8 cellular contexts compared by ENCODE assay signal in genomic region chr4:77618383-77619241, GRCh38. TPM values are rescaled to one million over a fixed set of nuclear protein-coding genes. Genes with fewer than 3 reads are reported as not detected.
DNase-seq lines count a peak whose midpoint lies in the region; ATAC-seq, FAIRE-seq and TF ChIP-seq lines count a peak whose summit lies in the region.

No MANE protein-coding gene starts in this region.

- TF ChIP-seq POLR2A in endothelial cell of umbilical vein (IDR thresholded peaks at IDR 0.05; ENCODE audit: low read depth, low read length) = no peak

- dilution Hi-C loops in endothelial cell of umbilical vein (cut with MboI; ENCODE audit: extremely low pct_ligation_motif_present, low sequenced_read_pairs) = no loop called here

- ATAC-seq in GM21360 (IDR thresholded peaks at IDR 0.05; ENCODE audit: unreplicated experiment) (peak; percentile 89), mucosa of descending colon (peak; percentile 99)

- peak overlapping the region; percentile 47 for H2AFZ ChIP-seq in endothelial cell of umbilical vein (ENCODE audit: low read depth, low read length)

- no peaks in the 10 kb centered on the region for H3K36me3 Mint-ChIP-seq in Caco-2 (ENCODE audit: insufficient read depth, unreplicated experiment)

- no peaks in the 10 kb centered on the region for H3K9me1 ChIP-seq in endothelial cell of umbilical vein (replicated peaks; ENCODE audit: control insufficient read depth, extremely low read depth, insufficient read depth, low read length)

- no peaks in the 10 kb centered on the region for H3K4me1 ChIP-seq in Caco-2
- H3K4me1 ChIP-seq in endothelial cell of umbilical vein (ENCODE audit: control insufficient read depth, extremely low read depth, insufficient read depth, low read length) = no peaks in the 10 kb centered on the region
- no peaks in the 10 kb centered on the region for H3K4me1 ChIP-seq in mucosa of descending colon (ENCODE audit: low read depth)

- no peak overlapping the region for H3K4me3 Mint-ChIP-seq in Caco-2 (ENCODE audit: unreplicated experiment)

- H3K36me3 ChIP-seq in Caco-2 (ENCODE audit: control insufficient read depth, insufficient read depth, low read length) = no peaks in the 10 kb centered on the region
- no peaks in the 10 kb centered on the region for H3K36me3 ChIP-seq in endothelial cell of umbilical vein (ENCODE audit: control insufficient read depth in 2 of 2, extremely low read depth in 1 of 2, insufficient read depth in 2 of 2, low read length in 2 of 2)
- no peaks in the 10 kb centered on the region for H3K36me3 ChIP-seq in mucosa of descending colon (ENCODE audit: low read depth)

- H3K27me3 ChIP-seq in Caco-2 (replicated peaks; ENCODE audit: control insufficient read depth, insufficient read depth, low read length) (no peaks in the 10 kb centered on the region; the same call in 1 of the 2 replicates), endothelial cell of umbilical vein (ENCODE audit: control insufficient read depth in 2 of 2, insufficient read depth in 2 of 2, low read length in 2 of 2) (peaks cover 3 to 8% of the 10 kb centered on the region in 2 experiments)

- TF ChIP-seq CTCF in Caco-2 (IDR thresholded peaks at IDR 0.05; ENCODE audit: insufficient read depth in 1 of 2, low read depth in 1 of 2, low read length in 1 of 2, severe bottlenecking in 1 of 2, unreplicated experiment in 1 of 2) (peak; percentile 69 to 84), endothelial cell of umbilical vein (IDR thresholded peaks at IDR 0.05; ENCODE audit: extremely low read depth in 1 of 2, insufficient read depth in 1 of 2, low read depth in 1 of 2, low read length in 2 of 2) (peak; percentile 84 to 90), mucosa of descending colon (IDR thresholded peaks at IDR 0.05) (peak; percentile 64)

- H3K27ac Mint-ChIP-seq in Caco-2 (ENCODE audit: unreplicated experiment) = no peak overlapping the region

- POLR2A ChIA-PET in Caco-2 (lab: Charles Lee) (no interaction called here), endothelial cell of umbilical vein (lab: Charles Lee) (no interaction called here)

- intact Hi-C loops in Caco-2 (cut with micrococcal nuclease; ENCODE audit: unreplicated experiment) = loop anchor here (1.0 to 5.0 kb wide), 3 partner anchors 17 to 231 kb away; no protein-coding TSS in a partner anchor
- intact Hi-C loops in endothelial cell of umbilical vein (cut with micrococcal nuclease) = loop anchor here (1.0 to 5.0 kb wide), 3 partner anchors 80 to 244 kb away; partner anchors contain the start of gene MRPL1
- intact Hi-C loops in mucosa of descending colon (cut with DNase I, micrococcal nuclease) = loop anchor here in 1 of 2 donors (10.0 kb wide), 1 partner anchor 234 kb away; no protein-coding TSS in a partner anchor

- peak overlapping the region; percentile 23 for H3K4me2 ChIP-seq in endothelial cell of umbilical vein (ENCODE audit: insufficient read depth, low read length)

- BruUV-seq in Caco-2 (replicated peaks; lab: Mats Ljungman, UMichigan) (no TSS peak), endothelial cell of umbilical vein (replicated peaks; lab: Mats Ljungman, UMichigan) (no TSS peak)

- no peak overlapping the region for H3K9ac ChIP-seq in endothelial cell of umbilical vein (replicated peaks; ENCODE audit: extremely low read depth, insufficient read depth, low read length)

- H3K27ac ChIP-seq in endothelial cell of umbilical vein (ENCODE audit: insufficient read depth, low read depth, low read length) = no peak overlapping the region

- peaks cover 7% of the 10 kb centered on the region for H3K27me3 Mint-ChIP-seq in Caco-2 (ENCODE audit: insufficient read depth, unreplicated experiment)

- no peak overlapping the region for H3K4me3 ChIP-seq in Caco-2 (ENCODE audit: low read depth, low read length)
- no peak overlapping the region for H3K4me3 ChIP-seq in endothelial cell of umbilical vein (replicated peaks in 1 of 3; ENCODE audit: insufficient read depth in 1 of 3, low read depth in 1 of 3, low read length in 3 of 3)
- no peak overlapping the region for H3K4me3 ChIP-seq in mucosa of descending colon

- H3K9me3 ChIP-seq in Caco-2 = no peaks in the 10 kb centered on the region
- no peaks in the 10 kb centered on the region for H3K9me3 ChIP-seq in endothelial cell of umbilical vein (replicated peaks; ENCODE audit: control insufficient read depth, insufficient read depth, low read length)
- no peaks in the 10 kb centered on the region for H3K9me3 ChIP-seq in mucosa of descending colon

- no peaks in the 10 kb centered on the region for H3K79me2 ChIP-seq in endothelial cell of umbilical vein (ENCODE audit: control insufficient read depth, insufficient read depth, low read length)

- peak; percentile 96 for FAIRE-seq in endothelial cell of umbilical vein (lab: Jason Lieb, UNC)

- H4K20me1 ChIP-seq in endothelial cell of umbilical vein (replicated peaks; ENCODE audit: control insufficient read depth, extremely low read depth, insufficient read depth, low read length) = no peaks in the 10 kb centered on the region

- DNase-seq in Caco-2 (peak; percentile 65 to 73), HK-2 (ENCODE audit: unreplicated experiment) (peak; percentile 79), NOMO-1 (lab: John Stamatoyannopoulos, UW; ENCODE audit: unreplicated experiment in 2 of 2) (peak; percentile 29 to 45), endothelial cell of umbilical vein (ENCODE audit: low read depth, low spot score) (peak; percentile 75), mucosa of descending colon (peak in 2 of 3 donors; percentile 45 to 85)
- peak; percentile 79 for DNase-seq in activated CD8-positive, alpha-beta memory T cell treated with anti-CD3 and anti-CD28 coated beads for 24 hours
- peak; percentile 17 to 44 for DNase-seq in stimulated activated CD8-positive, alpha-beta memory T cell treated with anti-CD3 and anti-CD28 coated beads, Interleukin-7, amount 100 ng/mL, for 48 hours (ENCODE audit: extremely low read depth in 1 of 2, low read depth in 1 of 2)

- H3K4me1 Mint-ChIP-seq in Caco-2 (ENCODE audit: low read depth, unreplicated experiment) = no peaks in the 10 kb centered on the region

- H3K9me3 Mint-ChIP-seq in Caco-2 (ENCODE audit: unreplicated experiment) = no peaks in the 10 kb centered on the region

- CTCF ChIA-PET in Caco-2 (lab: Charles Lee) (no interaction called here), endothelial cell of umbilical vein (lab: Charles Lee) (interaction anchor here (0.7 to 2.3 kb wide), 12 partner anchors 9 to 1276 kb away, joined by 3 to 15 read pairs (median 6); no protein-coding TSS in a partner anchor)

TF ChIP-seq in endothelial cell of umbilical vein, 7 proteins besides CTCF, POLR2A, EP300 and RAD21:
- no peak for TF ChIP-seq MAX (IDR thresholded peaks at IDR 0.05; ENCODE audit: insufficient read depth, insufficient read length)

RNA-seq across cellular contexts. Expression of gene CXCL13, which starts 13.0 kb away (rescaled TPM):
- not detected in 2 replicates for total RNA-seq in Caco-2 (2022)
- not detected in 2 replicates for total RNA-seq in endothelial cell of umbilical vein
- not detected in 2 replicates for polyA plus RNA-seq in endothelial cell of umbilical vein
- polyA plus RNA-seq in endothelial cell of umbilical vein (2011; cell fraction: cytosol; rRNA removed) = not detected in 2 replicates
- polyA plus RNA-seq in endothelial cell of umbilical vein (2011; cell fraction: nucleus; rRNA removed) = not detected in 2 replicates
- polyA plus RNA-seq in endothelial cell of umbilical vein (2012) = not detected in 2 replicates
- not detected in 2 replicates for polyA minus RNA-seq in endothelial cell of umbilical vein
- polyA minus RNA-seq in endothelial cell of umbilical vein (2011; cell fraction: cytosol; rRNA and poly(A)+ RNA removed) = not detected
- polyA minus RNA-seq in endothelial cell of umbilical vein (2011; cell fraction: nucleus; rRNA and poly(A)+ RNA removed) = not detected in 2 replicates
- total RNA-seq in mucosa of descending colon = under 1 TPM in 2 of 3 donors, not detected in 1; 0.34 to 0.58 TPM
